20 cellular contexts compared by ENCODE assay signal in the genomic region with DNA sequence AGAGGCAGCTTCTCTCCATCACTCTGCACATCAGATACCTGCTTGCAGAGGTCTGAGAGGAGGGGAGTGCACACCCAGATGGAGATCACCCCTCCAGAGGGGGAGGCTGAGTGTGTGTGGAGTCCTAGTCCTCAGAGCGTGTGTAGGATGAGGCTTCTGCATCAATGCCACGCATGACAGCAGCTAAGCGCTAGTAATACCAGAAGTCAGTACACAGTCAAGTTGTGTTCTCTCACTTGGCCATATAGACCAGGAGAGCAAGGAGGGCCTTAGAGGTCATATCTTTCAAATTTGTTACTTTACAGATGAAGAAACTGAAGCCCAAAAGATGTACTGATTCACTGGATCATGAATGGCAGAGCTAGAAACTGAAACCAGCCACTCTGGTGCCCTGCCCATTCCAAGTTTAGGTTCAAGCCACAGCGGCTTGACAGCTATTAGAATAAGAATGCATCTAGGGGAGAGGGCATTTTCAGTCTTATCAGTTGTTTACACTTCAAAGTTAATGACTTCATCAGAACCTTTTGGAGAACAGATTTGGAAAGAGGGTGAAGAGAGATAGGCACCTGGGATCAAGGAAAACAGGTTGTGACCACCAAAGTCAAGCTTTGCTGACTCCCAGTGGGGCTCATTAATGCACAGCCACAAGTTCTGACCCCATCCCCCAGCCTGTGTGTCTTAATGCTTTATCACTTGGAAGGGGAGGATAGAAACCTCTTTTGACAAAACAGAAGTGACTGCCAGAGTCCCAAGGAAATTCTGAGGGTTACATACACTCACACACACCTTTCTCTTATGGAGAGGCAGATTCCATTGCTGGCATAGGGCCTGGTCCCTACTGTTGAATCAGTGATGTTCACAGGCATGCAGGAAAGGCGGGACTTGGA.
A peak's percentile ranks its signal among the peaks of the same experiment; 100 is the strongest.
DNase-seq lines count a peak whose midpoint lies in the region; ATAC-seq, FAIRE-seq and TF ChIP-seq lines count a peak whose summit lies in the region.
"Had no signal": no experiment of that assay in that cellular context is flagged by ENCODE, and none has a peak within 500 bp of the region (broad histone marks: within the 10 kb centered on the region; RNA-seq: fewer than 3 reads in every experiment).

No MANE protein-coding gene starts in this region.

- POLR2A ChIA-PET in CD8-positive, alpha-beta T cell (lab: Charles Lee) = no interaction called here

- no peak for ATAC-seq in CD8-positive, alpha-beta T cell

- no peaks in the 10 kb centered on the region for H3K36me3 ChIP-seq in MM.1S (replicated peaks; ENCODE audit: insufficient read depth, low read length)
- H3K36me3 ChIP-seq in fibroblast of lung (ENCODE audit: control insufficient read depth, insufficient read depth, low read length) = no peaks in the 10 kb centered on the region
- no peaks in the 10 kb centered on the region for H3K36me3 ChIP-seq in small intestine (ENCODE audit: control insufficient read depth in 2 of 2, insufficient read depth in 2 of 2, low read length in 2 of 2)
- no peaks in the 10 kb centered on the region for H3K36me3 ChIP-seq in CD8-positive, alpha-beta T cell (ENCODE audit: insufficient read depth, low read length)
- H3K36me3 ChIP-seq: brain microvascular endothelial cell, esophagus muscularis mucosa, thyroid gland had no signal

- H3K4me3 Mint-ChIP-seq in HFFc6 = no peak overlapping the region
- no peak overlapping the region for H3K4me3 Mint-ChIP-seq in CD8-positive, alpha-beta T cell
- H3K4me3 Mint-ChIP-seq: activated naive CD4-positive, alpha-beta T cell treated with anti-CD3 and anti-CD28 coated beads, Interleukin-2, amount 10 ng/mL, durations not matched to agents 7 days and 5 days had no signal

- CTCF ChIA-PET in CD8-positive, alpha-beta T cell (lab: Charles Lee) = no interaction called here

- peak overlapping the region; percentile 14; the same call in 1 of the 2 replicates for H3K4me2 ChIP-seq in MM.1S (ENCODE audit: low read depth, low read length)
- H3K4me2 ChIP-seq in fibroblast of lung (ENCODE audit: extremely low read depth, insufficient read depth, low read length) = no peak overlapping the region
- H3K4me2 ChIP-seq: SK-N-SH had no signal

- no peaks in the 10 kb centered on the region for H3F3A ChIP-seq in MM.1S (ENCODE audit: insufficient read depth, low read length)

- DNase-seq in GM18507 (ENCODE audit: extremely low spot score, insufficient read length, low read depth) = no peak
- DNase-seq in MM.1S = peak; percentile 37
- peak; percentile 43 to 58 for DNase-seq in fibroblast of lung (ENCODE audit: low read depth in 2 of 2)
- peak; percentile 45 for DNase-seq in small intestine
- no peak for DNase-seq in HFFc6
- DNase-seq in activated gamma-delta T cell (lab: John Stamatoyannopoulos, UW) = no peak
- DNase-seq in SK-N-DZ (ENCODE audit: low spot score) = no peak
- no peak for DNase-seq in CD8-positive, alpha-beta T cell
- DNase-seq: activated CD4-positive, alpha-beta T cell treated with anti-CD3 and anti-CD28 coated beads, Interleukin-2, amount 50 U/mL, for 1 hour; activated naive CD4-positive, alpha-beta T cell treated with anti-CD3 and anti-CD28 coated beads, Interleukin-2, amount 10 ng/mL, durations not matched to agents 7 days and 5 days; brain microvascular endothelial cell; mammary epithelial cell; NCI-H1105 treated with DMSO at 0.1 percent for 48 hours; NCI-H748 treated with DMSO at 0.1 percent for 48 hours; SK-N-SH; thyroid gland had no signal

- FAIRE-seq in GM18507 (lab: Jason Lieb, UNC) (peak; percentile 18), small intestine (lab: Jason Lieb, UNC) (no peak)
- FAIRE-seq: GM19239, islet of Langerhans, TTC549 had no signal

- no peaks in the 10 kb centered on the region for H3K9me2 ChIP-seq in MM.1S (replicated peaks; ENCODE audit: insufficient read depth, low read length)
- H3K9me2 ChIP-seq: SK-N-SH had no signal

- peaks cover 6% of the 10 kb centered on the region; the same call in 1 of the 2 replicates for H3K4me1 Mint-ChIP-seq in HFFc6 (ENCODE audit: low read depth)
- no peaks in the 10 kb centered on the region for H3K4me1 Mint-ChIP-seq in CD8-positive, alpha-beta T cell (ENCODE audit: low read depth)
- H3K4me1 Mint-ChIP-seq: activated naive CD4-positive, alpha-beta T cell treated with anti-CD3 and anti-CD28 coated beads, Interleukin-2, amount 10 ng/mL, durations not matched to agents 7 days and 5 days had no signal

- no peaks in the 10 kb centered on the region for H4K20me1 ChIP-seq in MM.1S (ENCODE audit: insufficient read depth, low read length)
- no peaks in the 10 kb centered on the region for H4K20me1 ChIP-seq in fibroblast of lung (ENCODE audit: control insufficient read depth, extremely low read depth, insufficient read depth, low read length)

- H3K9ac ChIP-seq in MM.1S (ENCODE audit: low read length) (no peak overlapping the region), fibroblast of lung (ENCODE audit: insufficient read depth, low read length) (no peak overlapping the region)
- H3K9ac ChIP-seq: SK-N-SH had no signal

- no peak overlapping the region; the same call in 1 of the 2 replicates for H3K27ac Mint-ChIP-seq in HFFc6
- no peak overlapping the region for H3K27ac Mint-ChIP-seq in CD8-positive, alpha-beta T cell
- H3K27ac Mint-ChIP-seq: activated naive CD4-positive, alpha-beta T cell treated with anti-CD3 and anti-CD28 coated beads, Interleukin-2, amount 10 ng/mL, durations not matched to agents 7 days and 5 days had no signal

- H3K27me3 Mint-ChIP-seq in HFFc6 (ENCODE audit: insufficient read depth) = no peaks in the 10 kb centered on the region
- no peaks in the 10 kb centered on the region for H3K27me3 Mint-ChIP-seq in CD8-positive, alpha-beta T cell (ENCODE audit: low read depth)
- H3K27me3 Mint-ChIP-seq: activated naive CD4-positive, alpha-beta T cell treated with anti-CD3 and anti-CD28 coated beads, Interleukin-2, amount 10 ng/mL, durations not matched to agents 7 days and 5 days had no signal

- 73 to 83% (median 80%) methylated on average over 5 of the region's 5 CpGs for WGBS in small intestine, 3 donors

- H3K27ac ChIP-seq in MM.1S (ENCODE audit: low read length) (peak overlapping the region; percentile 12; the same call in 1 of the 2 replicates), fibroblast of lung (ENCODE audit: insufficient read depth, low read length) (no peak overlapping the region), small intestine (ENCODE audit: low read depth in 1 of 2, low read length in 1 of 2) (no peak overlapping the region)
- no peak overlapping the region for H3K27ac ChIP-seq in CD8-positive, alpha-beta T cell (ENCODE audit: low read depth, low read length)
- H3K27ac ChIP-seq: brain microvascular endothelial cell, esophagus muscularis mucosa, thyroid gland had no signal

- H3K79me2 ChIP-seq in MM.1S (ENCODE audit: low read length) = no peaks in the 10 kb centered on the region
- H3K79me2 ChIP-seq in fibroblast of lung (ENCODE audit: control insufficient read depth, insufficient read depth, low read length) = no peaks in the 10 kb centered on the region

- no peak for TF ChIP-seq CTCF in MM.1S (IDR thresholded peaks at IDR 0.05; ENCODE audit: low read length)
- TF ChIP-seq CTCF in fibroblast of lung (conservative IDR thresholded peaks at IDR 0.05 in 1 of 2, IDR thresholded peaks at IDR 0.05 in 1 of 2; ENCODE audit: low read depth in 1 of 2, low read length in 2 of 2) = no peak
- no peak for TF ChIP-seq CTCF in HFFc6 (IDR thresholded peaks at IDR 0.05)
- no peak for TF ChIP-seq CTCF in CD8-positive, alpha-beta T cell (IDR thresholded peaks at IDR 0.05)

- H3K4me1 ChIP-seq in MM.1S (ENCODE audit: low read length) (peaks cover 20% of the 10 kb centered on the region), fibroblast of lung (ENCODE audit: control insufficient read depth, extremely low read depth, insufficient read depth, low read length) (no peaks in the 10 kb centered on the region), small intestine (ENCODE audit: control insufficient read depth in 2 of 2, insufficient read depth in 1 of 2, low read depth in 1 of 2, low read length in 1 of 2) (peaks cover 0 to 5% of the 10 kb centered on the region in 2 donors)
- no peaks in the 10 kb centered on the region for H3K4me1 ChIP-seq in CD8-positive, alpha-beta T cell (ENCODE audit: insufficient read depth, low read length)

- H3K9me3 Mint-ChIP-seq in HFFc6 = no peaks in the 10 kb centered on the region
- H3K9me3 Mint-ChIP-seq in CD8-positive, alpha-beta T cell = no peaks in the 10 kb centered on the region
- H3K9me3 Mint-ChIP-seq: activated naive CD4-positive, alpha-beta T cell treated with anti-CD3 and anti-CD28 coated beads, Interleukin-2, amount 10 ng/mL, durations not matched to agents 7 days and 5 days had no signal

- no peaks in the 10 kb centered on the region for H3K36me3 Mint-ChIP-seq in HFFc6 (ENCODE audit: low read depth)
- no peaks in the 10 kb centered on the region for H3K36me3 Mint-ChIP-seq in CD8-positive, alpha-beta T cell
- H3K36me3 Mint-ChIP-seq: activated naive CD4-positive, alpha-beta T cell treated with anti-CD3 and anti-CD28 coated beads, Interleukin-2, amount 10 ng/mL, durations not matched to agents 7 days and 5 days had no signal

- no peaks in the 10 kb centered on the region for H3K9me3 ChIP-seq in MM.1S (replicated peaks; ENCODE audit: insufficient read depth, low read length)
- H3K9me3 ChIP-seq in fibroblast of lung (ENCODE audit: control insufficient read depth, insufficient read depth, low read depth, low read length) = no peaks in the 10 kb centered on the region
- H3K9me3 ChIP-seq in small intestine (ENCODE audit: control insufficient read depth, low read depth) = no peaks in the 10 kb centered on the region
- no peaks in the 10 kb centered on the region for H3K9me3 ChIP-seq in CD8-positive, alpha-beta T cell (ENCODE audit: low read length)
- H3K9me3 ChIP-seq: esophagus muscularis mucosa, SK-N-SH, thyroid gland had no signal

- H3K4me3 ChIP-seq in MM.1S (ENCODE audit: low read length) (no peak overlapping the region), fibroblast of lung (replicated peaks in 1 of 4; ENCODE audit: control extremely low read depth in 1 of 4, insufficient read depth in 1 of 4, low read depth in 3 of 4, low read length in 4 of 4) (no peak overlapping the region), small intestine (ENCODE audit: low read depth in 1 of 2, low read length in 2 of 2) (no peak overlapping the region)
- no peak overlapping the region for H3K4me3 ChIP-seq in CD8-positive, alpha-beta T cell (ENCODE audit: low read depth, low read length)
- H3K4me3 ChIP-seq: esophagus muscularis mucosa, thyroid gland had no signal

- H2AFZ ChIP-seq in MM.1S (ENCODE audit: low read length) (no peak overlapping the region), fibroblast of lung (ENCODE audit: low read length) (no peak overlapping the region)

- H3K27me3 ChIP-seq in MM.1S (replicated peaks; ENCODE audit: insufficient read depth, low read length) = no peaks in the 10 kb centered on the region
- no peaks in the 10 kb centered on the region for H3K27me3 ChIP-seq in fibroblast of lung (ENCODE audit: control insufficient read depth, insufficient read depth, low read length)
- no peaks in the 10 kb centered on the region for H3K27me3 ChIP-seq in small intestine (ENCODE audit: control insufficient read depth in 2 of 2, insufficient read depth in 2 of 2, low read length in 2 of 2)
- H3K27me3 ChIP-seq in CD8-positive, alpha-beta T cell (ENCODE audit: insufficient read depth, low read length) = no peaks in the 10 kb centered on the region
- H3K27me3 ChIP-seq: brain microvascular endothelial cell, esophagus muscularis mucosa, thyroid gland had no signal

- intact Hi-C loops in CD8-positive, alpha-beta T cell (cut with DNase I, micrococcal nuclease) = loop anchor here in 1 of 2 experiments (10.0 kb wide), 1 partner anchor 245 kb away; no protein-coding TSS in a partner anchor

Comparison
In these comparisons a context has a peak if more than half of its experiments do, and no peak if none do; other contexts are left out.
1. DNase-seq: peak in MM.1S (single experiment), fibroblast of lung (2 of 2) and small intestine (single experiment); none in GM18507 (single experiment), HFFc6 (single experiment), activated gamma-delta T cell (single experiment), SK-N-DZ (single experiment) and CD8-positive, alpha-beta T cell (0 of 7).